Comparison of ENCODE assay signal across 15 cellular contexts in genomic region chr12:14558377-14559051, GRCh38. TPM values are rescaled to one million over a fixed set of nuclear protein-coding genes. Genes with fewer than 3 reads are reported as not detected.
DNase-seq lines count a peak whose midpoint lies in the region; TF ChIP-seq lines count a peak whose summit lies in the region.
"Had no signal": no experiment of that assay in that cellular context is flagged by ENCODE, and none has a peak within 500 bp of the region (broad histone marks: within the 10 kb centered on the region; RNA-seq: fewer than 3 reads in every experiment).

No MANE protein-coding gene starts in this region.

- TF ChIP-seq CTCF in Peyer's patch (IDR thresholded peaks at IDR 0.05) = no peak
- no peak for TF ChIP-seq CTCF in type B pancreatic cell (conservative IDR thresholded peaks at IDR 0.05)

- no peak overlapping the region for H3K4me3 Mint-ChIP-seq in type B pancreatic cell

- H3K27me3 ChIP-seq in Peyer's patch (no peaks in the 10 kb centered on the region), esophagus (ENCODE audit: control insufficient read depth in 1 of 2, insufficient read depth in 2 of 2, low read length in 2 of 2) (no peaks in the 10 kb centered on the region)
- H3K27me3 ChIP-seq: tibial artery had no signal

- peaks cover 0 to 35% (median 7%) of the 10 kb centered on the region in 4 donors for H3K4me1 ChIP-seq in Peyer's patch
- no peaks in the 10 kb centered on the region for H3K4me1 ChIP-seq in esophagus (ENCODE audit: control insufficient read depth in 2 of 2, insufficient read depth in 2 of 2, low read length in 1 of 2)

- H3K9me3 ChIP-seq in Peyer's patch = no peaks in the 10 kb centered on the region
- H3K9me3 ChIP-seq in esophagus (ENCODE audit: control insufficient read depth in 2 of 2, insufficient read depth in 1 of 2, low read depth in 1 of 2, low read length in 1 of 2) = no peaks in the 10 kb centered on the region
- H3K9me3 ChIP-seq: tibial artery had no signal

- no peaks in the 10 kb centered on the region for H3K36me3 Mint-ChIP-seq in type B pancreatic cell

- TF ChIP-seq POLR2A in Peyer's patch (IDR thresholded peaks at IDR 0.05) = no peak

- peak overlapping the region in 3 of 4 donors; percentile 38 to 80 (median 69) for H3K27ac ChIP-seq in Peyer's patch
- peak overlapping the region; percentile 55 to 63 for H3K27ac ChIP-seq in esophagus (ENCODE audit: low read depth in 2 of 2, low read length in 1 of 2)
- H3K27ac ChIP-seq: GM23248, tibial artery had no signal

- H3K9me3 Mint-ChIP-seq in type B pancreatic cell = no peaks in the 10 kb centered on the region
- H3K9me3 Mint-ChIP-seq: activated T-helper 2 cell treated with anti-CD3 and anti-CD28 coated beads, Interferon-gamma antibody, Interleukin-2, Interleukin-4, amounts not matched to agents 10 μg/mL and 5 μg/mL and 100 μg/mL, durations not matched to agents 14 hours and 24 hours and 36 hours had no signal

- in situ Hi-C loops in KBM-7 (cut with MboI; ENCODE audit: low pct_unique_long_range_greater_than_20kb, low sequenced_read_pairs) = no loop called here

- 57 to 61% methylated on average over 5 of the region's 5 CpGs for WGBS in esophagus, 2 donors

- peak overlapping the region; percentile 0 for H3K27ac Mint-ChIP-seq in type B pancreatic cell
- H3K27ac Mint-ChIP-seq: activated T-helper 2 cell treated with anti-CD3 and anti-CD28 coated beads, Interferon-gamma antibody, Interleukin-2, Interleukin-4, amounts not matched to agents 10 μg/mL and 5 μg/mL and 100 μg/mL, durations not matched to agents 14 hours and 24 hours and 36 hours had no signal

- H3K4me3 ChIP-seq in Peyer's patch (no peak overlapping the region), esophagus (ENCODE audit: low read depth in 1 of 2, low read length in 2 of 2) (no peak overlapping the region)
- H3K4me3 ChIP-seq: GM23248, tibial artery had no signal

- H3K27me3 Mint-ChIP-seq in type B pancreatic cell = no peaks in the 10 kb centered on the region

- H3K4me1 Mint-ChIP-seq in type B pancreatic cell (ENCODE audit: unreplicated experiment) = no peaks in the 10 kb centered on the region

- H3K36me3 ChIP-seq in Peyer's patch = no peaks in the 10 kb centered on the region
- no peaks in the 10 kb centered on the region for H3K36me3 ChIP-seq in esophagus (ENCODE audit: control insufficient read depth in 2 of 2, insufficient read depth in 2 of 2, low read length in 1 of 2)
- H3K36me3 ChIP-seq: tibial artery had no signal

- peak; percentile 83 for DNase-seq in KBM-7
- DNase-seq in Peyer's patch = no peak
- DNase-seq in type B pancreatic cell (ENCODE audit: extremely low spot score, unreplicated experiment) = no peak
- no peak for DNase-seq in C1 segment of cervical spinal cord (lab: John Stamatoyannopoulos, UW)
- no peak for DNase-seq in T-helper 2 cell
- DNase-seq in NK-92 treated with Interleukin-12 subunit alpha and Interleukin-12 subunit beta, amount 100 ng/mL, for 24 hours (lab: John Stamatoyannopoulos, UW) = no peak
- no peak for DNase-seq in activated CD8-positive, alpha-beta memory T cell treated with anti-CD3 and anti-CD28 coated beads for 24 hours
- DNase-seq: amniotic stem cell, DMS53, GM23248, NCI-H187, SW 1271, tibial artery had no signal

RNA-seq across cellular contexts. Expression of gene PLBD1, which starts 9.2 kb away (rescaled TPM):
- total RNA-seq in Peyer's patch (10 to 100 TPM in 3 of 4 donors, 1 to 10 TPM in 1; 9.9 to 33.6 (median 20.5) TPM), type B pancreatic cell (ENCODE audit: low replicate concordance) (21.1 and 30.5 TPM in 2 replicates)
- polyA plus RNA-seq in esophagus = 10 to 100 TPM; 38.7 to 43.5 TPM
- total RNA-seq: activated T-helper 2 cell treated with anti-CD3 and anti-CD28 coated beads, Interferon-gamma antibody, Interleukin-2, Interleukin-4, amounts not matched to agents 10 μg/mL and 5 μg/mL and 100 μg/mL, durations not matched to agents 14 hours and 24 hours and 36 hours had no signal
